Comparison of ENCODE assay signal across 16 cellular contexts in genomic region chr4:186954506-186954905, GRCh38.
"Had no signal": no experiment of that assay in that cellular context is flagged by ENCODE, and none has a peak within 500 bp of the region (broad histone marks: within the 10 kb centered on the region; RNA-seq: fewer than 3 reads in every experiment).

No MANE protein-coding gene starts in this region.

- ATAC-seq: mucosa of descending colon had no signal

- H3K36me3 ChIP-seq: sigmoid colon, upper lobe of left lung had no signal

- H3K9me3 ChIP-seq: mucosa of descending colon, sigmoid colon, upper lobe of left lung had no signal

- H3K4me3 ChIP-seq: mucosa of descending colon, sigmoid colon, upper lobe of left lung had no signal

- H3K27me3 ChIP-seq: sigmoid colon, upper lobe of left lung had no signal

- H3K27ac ChIP-seq: upper lobe of left lung had no signal

- DNase-seq: activated CD4-positive, alpha-beta memory T cell treated with anti-CD3 and anti-CD28 coated beads for 36 hours; activated CD4-positive, alpha-beta T cell treated with anti-CD3 and anti-CD28 coated beads for 48 hours; activated CD4-positive, CD25-positive, alpha-beta regulatory T cell; activated naive CD4-positive, alpha-beta T cell treated with Interleukin-2 at 50 U/mL for 16 hours; activated naive CD8-positive, alpha-beta T cell treated with anti-CD3 and anti-CD28 coated beads for 36 hours; activated T-cell treated with anti-CD3 and anti-CD28 coated beads, Interleukin-2, amount 50 U/mL, for 48 hours; amygdala; foreskin fibroblast; mucosa of descending colon; naive B cell; occipital lobe; sigmoid colon; stimulated activated CD4-positive, alpha-beta T cell treated with anti-CD3 and anti-CD28 coated beads, Interleukin-2, amount 100 ng/mL, for 48 hours; stimulated activated naive CD4-positive, alpha-beta T cell; T1000 had no signal

- H3K4me1 ChIP-seq: sigmoid colon, upper lobe of left lung had no signal
